Comparison of ENCODE assay signal across 12 cellular contexts in the genomic region with DNA sequence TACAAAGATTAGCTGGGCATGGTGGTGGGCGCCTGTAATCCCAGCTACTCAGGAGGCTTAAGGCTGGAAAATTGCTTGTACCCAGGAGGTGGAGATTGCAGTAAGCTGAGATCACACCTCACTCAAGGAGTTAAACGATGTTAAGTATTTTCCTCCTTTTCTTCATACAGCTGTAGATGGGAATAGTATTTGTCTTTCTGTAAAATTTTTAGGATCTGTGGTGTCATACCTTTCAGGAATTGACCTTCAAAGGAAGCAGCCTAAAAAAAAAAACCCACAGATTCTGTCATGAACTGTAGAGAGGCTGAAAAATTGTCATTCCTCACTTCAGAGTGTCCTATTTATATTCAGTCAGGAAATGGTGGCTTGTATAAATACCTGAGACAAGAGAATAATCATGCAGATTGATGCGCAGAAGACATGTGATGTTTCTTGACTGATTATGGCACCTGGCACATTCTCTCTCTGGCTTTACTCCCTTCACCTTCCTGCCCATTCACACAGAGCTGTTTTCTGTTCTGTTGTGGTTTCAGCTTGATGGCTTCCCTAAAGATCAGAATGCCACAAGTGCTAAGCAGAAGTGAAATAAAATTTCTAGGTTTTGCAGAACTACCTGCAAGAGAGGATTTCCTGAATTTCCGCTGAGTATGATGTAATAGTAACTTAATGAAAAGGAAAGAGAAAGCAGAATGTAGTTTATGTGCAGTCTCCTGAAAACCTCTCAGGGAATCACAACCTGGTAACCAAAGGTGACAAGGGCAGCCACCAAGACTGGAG. TPM values are rescaled to one million over a fixed set of nuclear protein-coding genes. Genes with fewer than 3 reads are reported as not detected.
DNase-seq lines count a peak whose midpoint lies in the region; ATAC-seq, FAIRE-seq and TF ChIP-seq lines count a peak whose summit lies in the region.
"Had no signal": no experiment of that assay in that cellular context is flagged by ENCODE, and none has a peak within 500 bp of the region (broad histone marks: within the 10 kb centered on the region; RNA-seq: fewer than 3 reads in every experiment).

No MANE protein-coding gene starts in this region.

- CTCF ChIA-PET in SK-N-SH (lab: Yijun Ruan, JAX), result interaction anchor here (1.1 to 2.2 kb wide), 2 partner anchors 10 to 22 kb away, joined by 3 to 11 read pairs; no protein-coding TSS in a partner anchor

- no peak overlapping the region for H3K4me2 ChIP-seq in SK-N-SH

- no peak for TF ChIP-seq RAD21 in SK-N-SH (IDR thresholded peaks at IDR 0.05; ENCODE audit: low read length)

- H3K27ac Mint-ChIP-seq in CD4-positive, CD25-positive, alpha-beta regulatory T cell, result peak overlapping the region in 1 of 3 donors; percentile 28
- H3K27ac Mint-ChIP-seq: nephron had no signal

- no peak overlapping the region for H3K27ac ChIP-seq in CD4-positive, CD25-positive, alpha-beta regulatory T cell (ENCODE audit: insufficient read depth, low read length, poor library complexity, severe bottlenecking)
- no peak overlapping the region for H3K27ac ChIP-seq in SK-N-SH (ENCODE audit: low read depth in 2 of 2, low read length in 1 of 2)
- H3K27ac ChIP-seq: esophagus muscularis mucosa had no signal

- H3K4me1 ChIP-seq in CD4-positive, CD25-positive, alpha-beta regulatory T cell (ENCODE audit: control insufficient read depth, insufficient read depth, low read length, poor library complexity, severe bottlenecking), result peaks cover 3% of the 10 kb centered on the region
- no peaks in the 10 kb centered on the region for H3K4me1 ChIP-seq in SK-N-SH (ENCODE audit: control insufficient read depth in 1 of 2, insufficient read depth in 2 of 2, low read depth in 1 of 2, low read length in 1 of 2)
- H3K4me1 ChIP-seq: esophagus muscularis mucosa had no signal

- TF ChIP-seq EP300 in SK-N-SH (IDR thresholded peaks at IDR 0.05; ENCODE audit: borderline replicate concordance in 1 of 2, low read depth in 1 of 2, low read length in 1 of 2), result no peak

- H4K20me1 ChIP-seq in SK-N-SH (ENCODE audit: insufficient read depth), result no peaks in the 10 kb centered on the region

- no peaks in the 10 kb centered on the region for H3K9me2 ChIP-seq in SK-N-SH

- H3K27me3 ChIP-seq in CD4-positive, CD25-positive, alpha-beta regulatory T cell (ENCODE audit: control insufficient read depth, insufficient read depth, low read length), result peaks cover 3% of the 10 kb centered on the region
- peaks cover 12% of the 10 kb centered on the region; the same call in 1 of the 2 replicates for H3K27me3 ChIP-seq in SK-N-SH (ENCODE audit: insufficient read depth)
- H3K27me3 ChIP-seq: esophagus muscularis mucosa had no signal

- 28% methylated on average over 4 of the region's 4 CpGs for WGBS in SK-N-SH (ENCODE audit: low lambda C conversion rate)

- H3K9me3 Mint-ChIP-seq in CD4-positive, CD25-positive, alpha-beta regulatory T cell, result no peaks in the 10 kb centered on the region

- no peak for TF ChIP-seq CTCF in SK-N-SH (IDR thresholded peaks at IDR 0.05)

- no peak overlapping the region for H3K9ac ChIP-seq in SK-N-SH

- peaks cover 4% of the 10 kb centered on the region for H3K27me3 Mint-ChIP-seq in CD4-positive, CD25-positive, alpha-beta regulatory T cell

- no peaks in the 10 kb centered on the region for H3K9me3 ChIP-seq in CD4-positive, CD25-positive, alpha-beta regulatory T cell (ENCODE audit: control insufficient read depth in 2 of 2, low read length in 2 of 2)
- no peaks in the 10 kb centered on the region for H3K9me3 ChIP-seq in SK-N-SH

- no peaks in the 10 kb centered on the region for H3F3A ChIP-seq in SK-N-SH (replicated peaks; ENCODE audit: insufficient read depth)

- H3K36me3 Mint-ChIP-seq in CD4-positive, CD25-positive, alpha-beta regulatory T cell, result no peaks in the 10 kb centered on the region

- peaks cover 0 to 13% (median 6%) of the 10 kb centered on the region in 4 donors for H3K4me1 Mint-ChIP-seq in CD4-positive, CD25-positive, alpha-beta regulatory T cell
- H3K4me1 Mint-ChIP-seq: nephron had no signal

- POLR2A ChIA-PET in SK-N-SH (lab: Yijun Ruan, JAX), result no interaction called here

- ATAC-seq in CD4-positive, CD25-positive, alpha-beta regulatory T cell (ENCODE audit: low read depth in 2 of 2), result peak; percentile 58 to 71
- peak; percentile 81 for ATAC-seq in HG03039 (IDR thresholded peaks at IDR 0.05; ENCODE audit: unreplicated experiment)

- peak in 2 of 3 donors; percentile 24 to 47 for DNase-seq in CD4-positive, CD25-positive, alpha-beta regulatory T cell
- DNase-seq in GM19239 (ENCODE audit: insufficient read length, low spot score), result peak; percentile 24
- peak; percentile 46 for DNase-seq in SIG-M5 (lab: John Stamatoyannopoulos, UW)
- DNase-seq in C1 segment of cervical spinal cord (lab: John Stamatoyannopoulos, UW), result no peak
- DNase-seq in activated CD4-positive, alpha-beta T cell treated with anti-CD3 and anti-CD28 coated beads, Interleukin-2, amount 50 U/mL, for 1 hour, result no peak
- DNase-seq in activated CD8-positive, alpha-beta memory T cell treated with anti-CD3 and anti-CD28 coated beads, Interleukin-2, amount 50 U/mL, for 4 hours, result no peak
- no peak for DNase-seq in SK-N-SH
- DNase-seq: NCI-H146 had no signal

- H3K36me3 ChIP-seq in CD4-positive, CD25-positive, alpha-beta regulatory T cell (ENCODE audit: control insufficient read depth, insufficient read depth, low read length), result no peaks in the 10 kb centered on the region
- H3K36me3 ChIP-seq in SK-N-SH (replicated peaks in 1 of 2; ENCODE audit: control insufficient read depth in 1 of 2, insufficient read depth in 2 of 2, low read length in 1 of 2), result no peaks in the 10 kb centered on the region
- H3K36me3 ChIP-seq: esophagus muscularis mucosa had no signal

- peak; percentile 87 for FAIRE-seq in GM19239 (lab: Jason Lieb, UNC)

- peak overlapping the region in 2 of 4 donors; percentile 1 to 17 for H3K4me3 Mint-ChIP-seq in CD4-positive, CD25-positive, alpha-beta regulatory T cell
- H3K4me3 Mint-ChIP-seq: nephron had no signal

- no peaks in the 10 kb centered on the region for H3K79me2 ChIP-seq in SK-N-SH (ENCODE audit: insufficient read depth)

- H3K4me3 ChIP-seq in CD4-positive, CD25-positive, alpha-beta regulatory T cell (ENCODE audit: low read depth, low read length), result peak overlapping the region; percentile 26
- no peak overlapping the region for H3K4me3 ChIP-seq in SK-N-SH (ENCODE audit: low read depth in 2 of 2, low read length in 1 of 2)
- H3K4me3 ChIP-seq: esophagus muscularis mucosa had no signal

- H2AFZ ChIP-seq in SK-N-SH (ENCODE audit: low read depth), result no peak overlapping the region

TF ChIP-seq in SK-N-SH, 30 proteins besides CTCF, POLR2A, EP300 and RAD21 (continues in another document):
- no peak for TF ChIP-seq TAF1 (IDR thresholded peaks at IDR 0.05; ENCODE audit: borderline replicate concordance, low read depth, low read length)
- TF ChIP-seq CHD2 (IDR thresholded peaks at IDR 0.05; ENCODE audit: low read length, partially characterized antibody), result no peak
- no peak for TF ChIP-seq NFIC (IDR thresholded peaks at IDR 0.05; ENCODE audit: borderline replicate concordance)
- no peak for TF ChIP-seq GATA2 (CRISPR knock-in tag; IDR thresholded peaks at IDR 0.05)
- no peak for TF ChIP-seq POLR2AphosphoS5 (IDR thresholded peaks at IDR 0.05; ENCODE audit: low read depth, low read length)
- no peak for TF ChIP-seq GABPA (IDR thresholded peaks at IDR 0.05; ENCODE audit: low read depth)
- no peak for TF ChIP-seq NRF1 (IDR thresholded peaks at IDR 0.05; ENCODE audit: low read depth, low read length)
- no peak for TF ChIP-seq TCF12 (IDR thresholded peaks at IDR 0.05)

RNA-seq across cellular contexts. Expression of gene IFNA1, which starts 3.8 kb away (rescaled TPM):
- total RNA-seq in CD4-positive, CD25-positive, alpha-beta regulatory T cell, result not detected
- not detected for polyA plus RNA-seq in CD4-positive, CD25-positive, alpha-beta regulatory T cell
- polyA plus RNA-seq in SK-N-SH (2012; rRNA removed), result not detected in 2 replicates
- not detected in 2 replicates for polyA plus RNA-seq in SK-N-SH (2012; cell fraction: cytosol; rRNA removed)
- polyA plus RNA-seq in SK-N-SH (2012; cell fraction: nucleus; rRNA removed), result not detected in 2 replicates
- total RNA-seq: Daoy, esophagus muscularis mucosa had no signal

RNA-seq across cellular contexts. Expression of gene IFNA8, which starts 35.1 kb away (rescaled TPM):
- not detected for total RNA-seq in CD4-positive, CD25-positive, alpha-beta regulatory T cell
- polyA plus RNA-seq in CD4-positive, CD25-positive, alpha-beta regulatory T cell, result not detected
- polyA plus RNA-seq in SK-N-SH (2012; rRNA removed), result not detected in 2 replicates
- polyA plus RNA-seq in SK-N-SH (2012; cell fraction: cytosol; rRNA removed), result not detected in 2 replicates
- not detected in 2 replicates for polyA plus RNA-seq in SK-N-SH (2012; cell fraction: nucleus; rRNA removed)
- total RNA-seq: Daoy, esophagus muscularis mucosa had no signal

RNA-seq across cellular contexts. Expression of gene IFNE, which starts 38.1 kb away (rescaled TPM):
- total RNA-seq in CD4-positive, CD25-positive, alpha-beta regulatory T cell, result not detected
- polyA plus RNA-seq in CD4-positive, CD25-positive, alpha-beta regulatory T cell, result not detected
- polyA plus RNA-seq in SK-N-SH (2012; rRNA removed), result 0.05 and 0.08 TPM in 2 replicates
- polyA plus RNA-seq in SK-N-SH (2012; cell fraction: cytosol; rRNA removed), result not detected in 2 replicates
- 0.16 and 0.42 TPM in 2 replicates for polyA plus RNA-seq in SK-N-SH (2012; cell fraction: nucleus; rRNA removed)
- total RNA-seq: Daoy, esophagus muscularis mucosa had no signal

RNA-seq across cellular contexts. Expression of gene IFNA2, which starts 58.8 kb away (rescaled TPM):
- not detected for total RNA-seq in CD4-positive, CD25-positive, alpha-beta regulatory T cell
- not detected for polyA plus RNA-seq in CD4-positive, CD25-positive, alpha-beta regulatory T cell
- not detected in 2 replicates for polyA plus RNA-seq in SK-N-SH (2012; rRNA removed)
- not detected in 2 replicates for polyA plus RNA-seq in SK-N-SH (2012; cell fraction: cytosol; rRNA removed)
- not detected in 2 replicates for polyA plus RNA-seq in SK-N-SH (2012; cell fraction: nucleus; rRNA removed)
- total RNA-seq: Daoy, esophagus muscularis mucosa had no signal

Comparison
In these comparisons a context has a peak if more than half of its experiments do, and no peak if none do; other contexts are left out.
1. DNase-seq: peak in CD4-positive, CD25-positive, alpha-beta regulatory T cell (2 of 3), GM19239 (single experiment) and SIG-M5 (single experiment); none in C1 segment of cervical spinal cord (0 of 14), activated CD4-positive, alpha-beta T cell treated with anti-CD3 and anti-CD28 coated beads, Interleukin-2, amount 50 U/mL, for 1 hour (single experiment), activated CD8-positive, alpha-beta memory T cell treated with anti-CD3 and anti-CD28 coated beads, Interleukin-2, amount 50 U/mL, for 4 hours (single experiment) and SK-N-SH (single experiment).